Comparison of ENCODE assay signal across 8 cellular contexts in genomic region chr1:202144510-202145324, GRCh38. TPM values are rescaled to one million over a fixed set of nuclear protein-coding genes. Genes with fewer than 3 reads are reported as not detected.
DNase-seq lines count a peak whose midpoint lies in the region; ATAC-seq and TF ChIP-seq lines count a peak whose summit lies in the region.

TSS of gene ARL8A (minus strand) at chr1:202144737. CDS start at chr1:202144572, 165 bp downstream.

- H3K27me3 ChIP-seq in Panc1 (ENCODE audit: control insufficient read depth, insufficient read depth, low read length) = no peaks in the 10 kb centered on the region
- no peaks in the 10 kb centered on the region for H3K27me3 ChIP-seq in tibial nerve

- H3K27me3 Mint-ChIP-seq in CD14-positive monocyte (ENCODE audit: low read depth in 3 of 3) (peaks cover 0 to 8% (median 0%) of the 10 kb centered on the region in 3 donors), nephron progenitor cell (ENCODE audit: low read depth, poor library complexity) (peaks cover 23% of the 10 kb centered on the region)

- peak within 1 kb of the TSS; percentile 97 to 99 (median 98) for H3K27ac Mint-ChIP-seq in CD14-positive monocyte
- H3K27ac Mint-ChIP-seq in nephron progenitor cell = no peak within 1 kb of the TSS

- 0 to 4% methylated on average over 12 to 15 of the region's 70 CpGs for WGBS in tibial nerve, 2 donors

- peaks cover 2% of the 10 kb centered on the region; the same call in 1 of the 2 replicates for H3K36me3 ChIP-seq in Panc1 (ENCODE audit: control insufficient read depth, insufficient read depth, low read length)
- peaks cover 0 to 14% (median 0%) of the 10 kb centered on the region in 3 donors for H3K36me3 ChIP-seq in tibial nerve

- in situ Hi-C loops in Panc1 (cut with HindIII; ENCODE audit: low pct_unique_long_range_greater_than_20kb, low sequenced_read_pairs) = no loop called here

- DNase-seq in CD14-positive monocyte (ENCODE audit: low spot score) (no peak), Panc1 (ENCODE audit: low read depth, low spot score) (no peak), activated gamma-delta T cell treated with Interleukin-2 at 50 U/mL for 16 hours (peak; percentile 57), foreskin fibroblast (peak; percentile 43 to 79), nephron progenitor cell (peak; percentile 82), tibial nerve (ENCODE audit: low spot score in 2 of 2) (peak; percentile 45 to 54)

- H3K27ac ChIP-seq in Panc1 (ENCODE audit: low read length) (peak within 1 kb of the TSS; percentile 89), tibial nerve (peak within 1 kb of the TSS; percentile 87 to 99 (median 92))

- H3K9me3 Mint-ChIP-seq in CD14-positive monocyte (no peaks in the 10 kb centered on the region), nephron progenitor cell (no peaks in the 10 kb centered on the region)

- H3K36me3 Mint-ChIP-seq in CD14-positive monocyte = peaks cover 21 to 53% of the 10 kb centered on the region in 2 donors
- no peaks in the 10 kb centered on the region for H3K36me3 Mint-ChIP-seq in nephron progenitor cell (ENCODE audit: low read depth)

- TSS peak; percentile 67 for BruUV-seq in Panc1 (replicated peaks; lab: Mats Ljungman, UMichigan)

- POLR2A ChIA-PET in Panc1 (lab: Charles Lee) = no interaction called here

- intact Hi-C loops in CD14-positive monocyte (cut with micrococcal nuclease) (loop anchor here in 1 of 2 donors (10.0 kb wide), 1 partner anchor 260 kb away; the partner anchor contains the start of gene SHISA4), Panc1 (cut with micrococcal nuclease; ENCODE audit: unreplicated experiment) (no loop called here)

- peak; percentile 67 to 77 for TF ChIP-seq POLR2A in tibial nerve (IDR thresholded peaks at IDR 0.05)

- peak; percentile 64 for ATAC-seq in GM19324 (IDR thresholded peaks at IDR 0.05; ENCODE audit: low FRiP score, unreplicated experiment)
- peak; percentile 51 for ATAC-seq in HG03439 (IDR thresholded peaks at IDR 0.05; ENCODE audit: unreplicated experiment)
- ATAC-seq in Panc1 = peak; percentile 89

- H3K4me3 Mint-ChIP-seq in CD14-positive monocyte (peak within 1 kb of the TSS; percentile 98 to 99), nephron progenitor cell (peak within 1 kb of the TSS; percentile 90)

- TF ChIP-seq CTCF in CD14-positive monocyte (IDR thresholded peaks at IDR 0.05) (no peak), Panc1 (IDR thresholded peaks at IDR 0.05) (no peak), foreskin fibroblast (IDR thresholded peaks at IDR 0.05; ENCODE audit: low read depth, low read length) (no peak), nephron progenitor cell (IDR thresholded peaks at IDR 0.05) (no peak), tibial nerve (IDR thresholded peaks at IDR 0.05) (peak in 1 of 5 experiments; percentile 14)

- CTCF ChIA-PET in Panc1 (lab: Charles Lee) = no interaction called here

- peak in 1 of 2 donors; percentile 36 for TF ChIP-seq EP300 in tibial nerve (IDR thresholded peaks at IDR 0.05)

- H3K4me3 ChIP-seq in Panc1 (ENCODE audit: low read depth in 2 of 2, low read length in 2 of 2) (peak within 1 kb of the TSS; percentile 85 to 94), foreskin fibroblast (ENCODE audit: low read depth in 1 of 2, low read length in 2 of 2) (peak within 1 kb of the TSS; percentile 93 to 94), tibial nerve (peak within 1 kb of the TSS; percentile 73 to 100 (median 96))

- H3K4me1 Mint-ChIP-seq in CD14-positive monocyte = peaks cover 38% of the 10 kb centered on the region
- H3K4me1 Mint-ChIP-seq in nephron progenitor cell = peaks cover 17% of the 10 kb centered on the region

- H3K4me1 ChIP-seq in Panc1 (ENCODE audit: control insufficient read depth, insufficient read depth, low read length) (peaks cover 15% of the 10 kb centered on the region), tibial nerve (peaks cover 0 to 37% (median 23%) of the 10 kb centered on the region in 4 donors)

- no peaks in the 10 kb centered on the region for H3K9me3 ChIP-seq in Panc1 (ENCODE audit: control insufficient read depth, insufficient read depth, low read depth, low read length)
- no peaks in the 10 kb centered on the region for H3K9me3 ChIP-seq in tibial nerve

RNA-seq across cellular contexts. Expression of gene ARL8A, which starts in this region (rescaled TPM):
- polyA plus RNA-seq in CD14-positive monocyte = 10 to 100 TPM; 12.4 to 14.8 TPM
- total RNA-seq in Panc1 (2021; ENCODE audit: unreplicated experiment) = 62.6 TPM
- 61.9 TPM for polyA plus RNA-seq in Panc1 (2012; ENCODE audit: insufficient read length)
- total RNA-seq in tibial nerve = 10 to 100 TPM; 35.0 to 64.5 (median 49.3) TPM

Comparison
In these comparisons a context has a peak if more than half of its experiments do, and no peak if none do; other contexts are left out.
1. DNase-seq: peak in activated gamma-delta T cell treated with Interleukin-2 at 50 U/mL for 16 hours (single experiment), foreskin fibroblast (2 of 2), nephron progenitor cell (single experiment) and tibial nerve (2 of 2); none in CD14-positive monocyte (single experiment) and Panc1 (single experiment).
2. Peak in every context shown above with its lines, with median percentiles within 50 percentile points of each other: ATAC-seq and H3K4me3 ChIP-seq.